11 cellular contexts compared by ENCODE assay signal in the genomic region with DNA sequence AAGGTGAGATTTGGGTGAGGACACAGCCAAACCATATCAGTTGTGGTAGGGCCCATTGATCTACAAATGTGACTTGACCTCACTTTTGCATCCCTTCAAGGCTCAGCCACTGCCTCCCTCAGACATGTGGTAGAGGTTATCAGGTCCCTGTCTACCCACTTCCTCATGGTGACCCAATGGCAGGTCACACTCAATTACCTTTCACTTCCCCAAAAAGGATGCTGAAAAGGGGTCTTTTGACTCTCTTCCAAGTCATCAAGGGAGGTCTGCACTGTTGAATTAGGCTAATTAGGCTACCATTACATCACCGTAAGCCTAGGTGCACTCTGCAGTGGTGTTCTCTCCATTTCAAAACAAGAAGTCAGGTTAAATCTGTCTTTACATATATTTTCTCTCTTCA. TPM values are rescaled to one million over a fixed set of nuclear protein-coding genes. Genes with fewer than 3 reads are reported as not detected.
A peak's percentile ranks its signal among the peaks of the same experiment; 100 is the strongest.
DNase-seq lines count a peak whose midpoint lies in the region; ATAC-seq and TF ChIP-seq lines count a peak whose summit lies in the region.
"Had no signal": no experiment of that assay in that cellular context is flagged by ENCODE, and none has a peak within 500 bp of the region (broad histone marks: within the 10 kb centered on the region; RNA-seq: fewer than 3 reads in every experiment).

No MANE protein-coding gene starts in this region.

- H3K9me3 Mint-ChIP-seq in mesothelial cell of epicardium (no peaks in the 10 kb centered on the region), CD14-positive monocyte (peaks cover 4 to 10% (median 9%) of the 10 kb centered on the region in 7 donors)

- H3K27me3 ChIP-seq in gastroesophageal sphincter: no peaks in the 10 kb centered on the region
- H3K27me3 ChIP-seq in tibial artery: no peaks in the 10 kb centered on the region

- peaks cover 29% of the 10 kb centered on the region for H3K4me1 Mint-ChIP-seq in mesothelial cell of epicardium
- H3K4me1 Mint-ChIP-seq in CD14-positive monocyte: peaks cover 40% of the 10 kb centered on the region

- H3K36me3 Mint-ChIP-seq in mesothelial cell of epicardium (no peaks in the 10 kb centered on the region), CD14-positive monocyte (peaks cover 0 to 2% of the 10 kb centered on the region in 2 donors)

- no peak for TF ChIP-seq POLR2A in gastroesophageal sphincter (IDR thresholded peaks at IDR 0.05)

- H3K27ac ChIP-seq in gastroesophageal sphincter (no peak overlapping the region), tibial artery (no peak overlapping the region)

- H3K4me3 Mint-ChIP-seq in mesothelial cell of epicardium (no peak overlapping the region), CD14-positive monocyte (no peak overlapping the region)
- H3K4me3 Mint-ChIP-seq: activated CD4-positive, alpha-beta T cell treated with anti-CD3 and anti-CD28 coated beads for 36 hours had no signal

- H3K27me3 Mint-ChIP-seq in mesothelial cell of epicardium (ENCODE audit: low read depth): no peaks in the 10 kb centered on the region
- peaks cover 0 to 2% (median 0%) of the 10 kb centered on the region in 3 donors for H3K27me3 Mint-ChIP-seq in CD14-positive monocyte (ENCODE audit: low read depth in 3 of 3)
- H3K27me3 Mint-ChIP-seq: activated CD4-positive, alpha-beta T cell treated with anti-CD3 and anti-CD28 coated beads for 36 hours had no signal

- H3K27ac Mint-ChIP-seq in mesothelial cell of epicardium: peak overlapping the region; percentile 98
- peak overlapping the region in 1 of 7 donors; percentile 59 for H3K27ac Mint-ChIP-seq in CD14-positive monocyte
- H3K27ac Mint-ChIP-seq: activated CD4-positive, alpha-beta T cell treated with anti-CD3 and anti-CD28 coated beads for 36 hours had no signal

- ATAC-seq in GM18868 (IDR thresholded peaks at IDR 0.05; ENCODE audit: unreplicated experiment) (peak; percentile 42), GM21786 (IDR thresholded peaks at IDR 0.05; ENCODE audit: unreplicated experiment) (peak; percentile 49), HG03521 (IDR thresholded peaks at IDR 0.05; ENCODE audit: unreplicated experiment) (peak; percentile 36), gastroesophageal sphincter (no peak)
- ATAC-seq: activated CD4-positive, alpha-beta T cell treated with anti-CD3 and anti-CD28 coated beads for 36 hours had no signal

- H3K4me3 ChIP-seq in gastroesophageal sphincter: no peak overlapping the region
- no peak overlapping the region for H3K4me3 ChIP-seq in tibial artery

- TF ChIP-seq CTCF in mesothelial cell of epicardium (IDR thresholded peaks at IDR 0.05; ENCODE audit: unreplicated experiment): no peak
- no peak for TF ChIP-seq CTCF in gastroesophageal sphincter (IDR thresholded peaks at IDR 0.05)
- TF ChIP-seq CTCF in tibial artery (IDR thresholded peaks at IDR 0.05): no peak
- TF ChIP-seq CTCF in CD14-positive monocyte (IDR thresholded peaks at IDR 0.05): no peak

- H3K36me3 ChIP-seq in gastroesophageal sphincter: no peaks in the 10 kb centered on the region
- no peaks in the 10 kb centered on the region for H3K36me3 ChIP-seq in tibial artery

- H3K4me1 ChIP-seq in gastroesophageal sphincter (peaks cover 0 to 5% (median 0%) of the 10 kb centered on the region in 3 donors), tibial artery (peaks cover 0 to 17% (median 3%) of the 10 kb centered on the region in 4 donors)

- TF ChIP-seq EP300 in gastroesophageal sphincter (IDR thresholded peaks at IDR 0.05): no peak

- intact Hi-C loops in tibial artery (cut with DNase I; ENCODE audit: low total_unique reads) (no loop called here), CD14-positive monocyte (cut with micrococcal nuclease) (loop anchor here in 1 of 2 donors (10.0 kb wide), 1 partner anchor 50 kb away; no protein-coding TSS in a partner anchor)

- WGBS in gastroesophageal sphincter (ENCODE audit: low coverage in 1 of 2), 2 donors: 100% methylated on average over 1 of the region's 1 CpG

- DNase-seq in mesothelial cell of epicardium (ENCODE audit: low spot score in 2 of 2, unreplicated experiment in 2 of 2) (no peak), tibial artery (no peak), CD14-positive monocyte (ENCODE audit: low spot score) (no peak), NCI-H128 (lab: John Stamatoyannopoulos, UW; ENCODE audit: unreplicated experiment) (no peak)
- DNase-seq: activated CD4-positive, alpha-beta T cell treated with anti-CD3 and anti-CD28 coated beads for 36 hours; anterior cingulate cortex; foreskin melanocyte had no signal

- H3K9me3 ChIP-seq in gastroesophageal sphincter: no peaks in the 10 kb centered on the region
- no peaks in the 10 kb centered on the region for H3K9me3 ChIP-seq in tibial artery

RNA-seq across cellular contexts. Expression of a gene that starts 22.6 kb away (rescaled TPM):
- total RNA-seq in mesothelial cell of epicardium (14.4 to 17.4 TPM (median 15.8 TPM) in 3 replicates), gastroesophageal sphincter (10 to 100 TPM; 13.2 to 29.1 (median 21.2) TPM)
- polyA plus RNA-seq in CD14-positive monocyte: 10 to 100 TPM; 43.0 to 49.7 TPM

RNA-seq across cellular contexts. Expression of a gene that starts 24.0 kb away (rescaled TPM):
- total RNA-seq in mesothelial cell of epicardium: 33.2 to 35.9 TPM (median 33.6 TPM) in 3 replicates
- 10 to 100 TPM; 25.8 to 43.2 (median 36.3) TPM for total RNA-seq in gastroesophageal sphincter
- polyA plus RNA-seq in CD14-positive monocyte: 10 to 100 TPM; 24.1 to 29.1 TPM
